In the genomic region with DNA sequence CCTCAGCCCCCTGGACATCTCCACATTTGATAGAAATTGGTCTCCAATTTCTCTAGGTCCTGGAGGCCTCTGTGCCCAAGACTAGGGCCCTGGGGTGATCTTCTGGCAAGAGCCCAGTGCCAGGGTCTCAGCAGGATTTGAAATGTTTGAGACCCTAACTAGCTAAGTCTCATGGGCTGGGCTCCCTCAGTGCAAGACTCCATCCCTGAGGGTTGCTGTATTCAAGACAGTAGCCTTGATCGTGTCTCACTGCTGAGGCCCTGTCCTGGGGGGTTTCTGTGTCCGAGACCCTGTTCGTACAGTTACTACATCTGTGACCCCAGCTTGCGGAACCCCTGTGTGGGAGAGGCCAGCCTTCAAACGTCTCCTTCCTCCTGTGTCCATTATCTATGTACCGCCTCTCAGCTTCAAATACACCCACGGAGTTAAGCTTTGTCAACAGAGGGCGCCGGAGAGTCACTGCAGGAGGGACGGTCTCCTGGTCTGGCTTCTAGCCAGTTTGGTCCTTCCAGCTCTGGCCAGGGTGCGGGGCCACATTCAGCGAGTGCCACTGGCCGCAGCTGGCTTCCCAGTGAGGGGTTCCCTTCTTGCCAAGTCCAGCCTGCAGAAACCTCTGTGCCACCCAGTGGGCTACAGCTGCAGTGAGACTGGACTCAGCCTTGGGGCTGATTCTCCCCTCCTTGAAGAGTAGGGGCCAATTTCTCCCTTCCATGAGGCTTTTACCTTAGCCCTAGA, we compare ENCODE assay signal across 1 cellular context.
A peak's percentile ranks its signal among the peaks of the same experiment; 100 is the strongest.
TF ChIP-seq lines count a peak whose summit lies in the region.

No MANE protein-coding gene starts in this region.

TF ChIP-seq in GM12878, 131 proteins besides CTCF, POLR2A, EP300 and RAD21:
- TF ChIP-seq SMC3 (IDR thresholded peaks at IDR 0.05; ENCODE audit: borderline replicate concordance, low read length) (0 out of 2 replicates have a peak, but pooled peaks have one; percentile 24), YY1 (IDR thresholded peaks at IDR 0.05; ENCODE audit: low read depth, low read length) (0 out of 2 replicates have a peak, but pooled peaks have one; percentile 29)
TF ChIP-seq in GM12878: peak in this region for 2; not testable (repeated sequence) for 129.
